ENCODE assay signal across 8 cellular contexts in genomic region chr19:7942981-7943443, GRCh38. TPM values are rescaled to one million over a fixed set of nuclear protein-coding genes. Genes with fewer than 3 reads are reported as not detected.
DNase-seq lines count a peak whose midpoint lies in the region; ATAC-seq, FAIRE-seq and TF ChIP-seq lines count a peak whose summit lies in the region.

No MANE protein-coding gene starts in this region.

- H3K36me3 ChIP-seq in HUES6 (ENCODE audit: control insufficient read depth, insufficient read depth, low read length) (peaks cover 35% of the 10 kb centered on the region), mammary epithelial cell (ENCODE audit: insufficient read depth, low read length) (peaks cover 16% of the 10 kb centered on the region), mesendoderm (ENCODE audit: control insufficient read depth, insufficient read depth, low read length) (peaks cover 6% of the 10 kb centered on the region)

- H3K27ac ChIP-seq in HUES6 (ENCODE audit: low read depth, low read length) (peak overlapping the region; percentile 93), mammary epithelial cell (ENCODE audit: insufficient read depth, low read depth, low read length) (peak overlapping the region; percentile 98), mesendoderm (ENCODE audit: low read depth, low read length) (peak overlapping the region; percentile 46)

- no peak for TF ChIP-seq POLR2A in GM12891 (IDR thresholded peaks at IDR 0.05; ENCODE audit: low read depth, low read length)

- H2AK5ac ChIP-seq in mesendoderm (ENCODE audit: low read length) = no peak overlapping the region

- CTCF ChIA-PET in mammary epithelial cell (lab: Charles Lee; ENCODE audit: low non-redundant PET) = interaction anchor here (0.5 kb wide), 1 partner anchor 23 kb away, joined by 33 read pairs; no protein-coding TSS in a partner anchor

- peak overlapping the region; percentile 85 for H3K4ac ChIP-seq in mesendoderm (ENCODE audit: low read depth, low read length)

- H3K79me1 ChIP-seq in mesendoderm (ENCODE audit: low read length) = peaks cover 6% of the 10 kb centered on the region

- DNase-seq in GM12891 (ENCODE audit: insufficient read length, low spot score) (no peak), mammary epithelial cell (peak; percentile 18), mesendoderm (peak; percentile 28), hepatic stellate cell (ENCODE audit: low spot score) (no peak)

- H3K4me1 ChIP-seq in HUES6 (ENCODE audit: control insufficient read depth, insufficient read depth, low read length) (peaks cover 4% of the 10 kb centered on the region; the same call in 1 of the 2 replicates), mammary epithelial cell (ENCODE audit: insufficient read depth, low read length) (peaks cover 7% of the 10 kb centered on the region), mesendoderm (ENCODE audit: control insufficient read depth, low read depth, low read length) (no peaks in the 10 kb centered on the region)

- H2BK120ac ChIP-seq in mesendoderm (ENCODE audit: low read depth, low read length) = no peak overlapping the region

- peak overlapping the region; percentile 15 for H3K23ac ChIP-seq in mesendoderm (ENCODE audit: low read length)

- H3K4me2 ChIP-seq in mammary epithelial cell (ENCODE audit: insufficient read depth, low read depth, low read length) (peak overlapping the region; percentile 89), mesendoderm (ENCODE audit: low read length) (peak overlapping the region; percentile 67)

- WGBS in mammary epithelial cell (ENCODE audit: low coverage, missing lambda C conversion rate) = 2% methylated on average over 23 of the region's 33 CpGs
- WGBS in mesendoderm (ENCODE audit: extremely low coverage, insufficient coverage, low lambda C conversion rate) = no CpG with 5 or more reads among the region's 33 CpGs

- no peak overlapping the region for H2BK5ac ChIP-seq in mesendoderm (ENCODE audit: low read length)

- dilution Hi-C loops in mammary epithelial cell (cut with HindIII; ENCODE audit: low sequenced_read_pairs) = no loop called here

- H3K9me3 ChIP-seq in HUES6 (ENCODE audit: control insufficient read depth, insufficient read depth, low read depth, low read length) (no peaks in the 10 kb centered on the region), mammary epithelial cell (replicated peaks; ENCODE audit: insufficient read depth, low read length) (no peaks in the 10 kb centered on the region)

- no peaks in the 10 kb centered on the region for H3K27me3 ChIP-seq in HUES6 (ENCODE audit: control insufficient read depth, insufficient read depth, low read length)
- no peaks in the 10 kb centered on the region for H3K27me3 ChIP-seq in mammary epithelial cell (ENCODE audit: insufficient read depth, low read length)
- no peaks in the 10 kb centered on the region for H3K27me3 ChIP-seq in mesendoderm (ENCODE audit: insufficient read depth, low read length, poor library complexity)

- peak overlapping the region; percentile 11 for H3K18ac ChIP-seq in mesendoderm (ENCODE audit: low read length)

- ATAC-seq in GM21825 (IDR thresholded peaks at IDR 0.05; ENCODE audit: unreplicated experiment) (no peak), HG02763 (IDR thresholded peaks at IDR 0.05; ENCODE audit: unreplicated experiment) (no peak), GM21576 (IDR thresholded peaks at IDR 0.05; ENCODE audit: unreplicated experiment) (no peak)

- peak; percentile 16 for FAIRE-seq in GM12891 (lab: Jason Lieb, UNC)

- intact Hi-C loops in mammary epithelial cell (cut with micrococcal nuclease) = loop anchor here (1.0 to 5.0 kb wide), 2 partner anchors 14 to 44 kb away; no protein-coding TSS in a partner anchor

- H3K56ac ChIP-seq in mesendoderm (ENCODE audit: low read length) = peak overlapping the region; percentile 97

- H3K9ac ChIP-seq in HUES6 (ENCODE audit: low read length) (peak overlapping the region; percentile 92), mammary epithelial cell (ENCODE audit: insufficient read depth, low read length) (peak overlapping the region; percentile 99), mesendoderm (ENCODE audit: low read length) (peak overlapping the region; percentile 92)

- H4K20me1 ChIP-seq in mammary epithelial cell (ENCODE audit: insufficient read depth, low read length) = no peaks in the 10 kb centered on the region

- H3K4me3 ChIP-seq in HUES6 (ENCODE audit: low read depth, low read length) = peak overlapping the region; percentile 95
- peak overlapping the region; percentile 89 to 97 (median 93) for H3K4me3 ChIP-seq in mammary epithelial cell (replicated peaks in 1 of 3; ENCODE audit: insufficient read depth in 1 of 3, low read depth in 2 of 3, low read length in 3 of 3)
- H3K4me3 ChIP-seq in mesendoderm (ENCODE audit: low read length) = peak overlapping the region; percentile 84

- peak overlapping the region; percentile 98 for H2AFZ ChIP-seq in mammary epithelial cell (ENCODE audit: low read depth, low read length)

- no peak for TF ChIP-seq CTCF in mammary epithelial cell (conservative IDR thresholded peaks at IDR 0.05 in 1 of 2, IDR thresholded peaks at IDR 0.05 in 1 of 2; ENCODE audit: extremely low read depth in 1 of 2, insufficient read depth in 1 of 2, low read depth in 1 of 2, low read length in 2 of 2)

- TSS peak; percentile 38 for BruUV-seq in mammary epithelial cell (replicated peaks; lab: Mats Ljungman, UMichigan)

- H4K8ac ChIP-seq in mesendoderm (ENCODE audit: low read depth, low read length) = no peak overlapping the region

- H2BK15ac ChIP-seq in mesendoderm (replicated peaks; ENCODE audit: low read depth) = no peak overlapping the region

- in situ Hi-C loops in mammary epithelial cell (cut with MboI; ENCODE audit: low sequenced_read_pairs in 2 of 2) = no loop called here

- H3K79me2 ChIP-seq in mammary epithelial cell (ENCODE audit: insufficient read depth, low read length) (peaks cover 38% of the 10 kb centered on the region), mesendoderm (ENCODE audit: control insufficient read depth, insufficient read depth, low read length) (peaks cover 15% of the 10 kb centered on the region)

- H4K5ac ChIP-seq in mesendoderm (ENCODE audit: low read length) = no peak overlapping the region

TF ChIP-seq in GM12891, 5 proteins besides CTCF, POLR2A, EP300 and RAD21:
- TF ChIP-seq POU2F2 (IDR thresholded peaks at IDR 0.05; ENCODE audit: low read depth, low read length) = no peak
- TF ChIP-seq TAF1 (IDR thresholded peaks at IDR 0.05; ENCODE audit: low read depth, low read length) = no peak
- TF ChIP-seq POLR2AphosphoS5 (IDR thresholded peaks at IDR 0.05; ENCODE audit: low read depth, low read length) = no peak
- TF ChIP-seq PAX5 (IDR thresholded peaks at IDR 0.05; ENCODE audit: insufficient read depth, low read length, severe bottlenecking) = no peak
- no peak for TF ChIP-seq SPI1 (IDR thresholded peaks at IDR 0.05; ENCODE audit: low read depth, low read length)
TF ChIP-seq in GM12891: peak in this region for 0.

RNA-seq across cellular contexts. Expression of gene TIMM44, which starts 0.5 kb away (rescaled TPM):
- 40.8 TPM for polyA plus RNA-seq in GM12891 (2012; ENCODE audit: low read depth, missing spikeins)
- total RNA-seq in mammary epithelial cell = 10 to 100 TPM; 52.7 to 94.3 TPM
- 38.1 TPM for polyA plus RNA-seq in mammary epithelial cell
- 51.2 TPM for polyA minus RNA-seq in mammary epithelial cell
- 97.4 TPM for polyA plus RNA-seq in mesendoderm (2013, experiment 1 of 2)
- polyA plus RNA-seq in mesendoderm (2013, experiment 2 of 2) = 102 TPM

RNA-seq across cellular contexts. Expression of gene CTXN1, which starts 17.1 kb away (rescaled TPM):
- 0.56 TPM for polyA plus RNA-seq in GM12891 (2012; ENCODE audit: low read depth, missing spikeins)
- total RNA-seq in mammary epithelial cell = 10 to 100 TPM in 1 of 2 donors, 1 to 10 TPM in 1; 3.3 to 13.3 TPM
- polyA plus RNA-seq in mammary epithelial cell = 2.1 TPM
- 0.36 TPM for polyA minus RNA-seq in mammary epithelial cell
- 46.4 TPM for polyA plus RNA-seq in mesendoderm (2013, experiment 1 of 2)
- 47.0 TPM for polyA plus RNA-seq in mesendoderm (2013, experiment 2 of 2)

RNA-seq across cellular contexts. Expression of gene SNAPC2, which starts 22.9 kb away (rescaled TPM):
- 11.2 TPM for polyA plus RNA-seq in GM12891 (2012; ENCODE audit: low read depth, missing spikeins)
- 10 to 100 TPM; 11.2 to 27.2 TPM for total RNA-seq in mammary epithelial cell
- polyA plus RNA-seq in mammary epithelial cell = 11.5 TPM
- polyA minus RNA-seq in mammary epithelial cell = 1.6 TPM
- polyA plus RNA-seq in mesendoderm (2013, experiment 1 of 2) = 19.2 TPM
- 18.9 TPM for polyA plus RNA-seq in mesendoderm (2013, experiment 2 of 2)

RNA-seq across cellular contexts. Expression of gene TGFBR3L, which starts 28.4 kb away (rescaled TPM):
- polyA plus RNA-seq in GM12891 (2012; ENCODE audit: low read depth, missing spikeins) = 0.36 TPM
- 1 to 10 TPM; 1.2 to 1.4 TPM for total RNA-seq in mammary epithelial cell
- 0.23 TPM for polyA plus RNA-seq in mammary epithelial cell
- not detected for polyA minus RNA-seq in mammary epithelial cell
- 0.69 TPM for polyA plus RNA-seq in mesendoderm (2013, experiment 1 of 2)
- polyA plus RNA-seq in mesendoderm (2013, experiment 2 of 2) = 0.69 TPM

RNA-seq across cellular contexts. Expression of gene MAP2K7, which starts 39.3 kb away (rescaled TPM):
- polyA plus RNA-seq in GM12891 (2012; ENCODE audit: low read depth, missing spikeins) = 18.3 TPM
- total RNA-seq in mammary epithelial cell = 10 to 100 TPM; 11.3 to 33.3 TPM
- polyA plus RNA-seq in mammary epithelial cell = 10.7 TPM
- 4.9 TPM for polyA minus RNA-seq in mammary epithelial cell
- polyA plus RNA-seq in mesendoderm (2013, experiment 1 of 2) = 27.9 TPM
- 27.3 TPM for polyA plus RNA-seq in mesendoderm (2013, experiment 2 of 2)

Comparison
In these comparisons a context has a peak if more than half of its experiments do, and no peak if none do; other contexts are left out.
1. DNase-seq: peak in mammary epithelial cell (single experiment) and mesendoderm (single experiment); none in GM12891 (single experiment) and hepatic stellate cell (single experiment).
2. H3K27ac ChIP-seq: peak in every context shown above with its lines; median percentile 98 in mammary epithelial cell; 93 in HUES6; 46 in mesendoderm.
3. Peak in every context shown above with its lines, with median percentiles within 50 percentile points of each other: H3K4me3 ChIP-seq and H3K9ac ChIP-seq.